17 cellular contexts compared by ENCODE assay signal in genomic region chr9:38443181-38443580, GRCh38. TPM values are rescaled to one million over a fixed set of nuclear protein-coding genes. Genes with fewer than 3 reads are reported as not detected.
A peak's percentile ranks its signal among the peaks of the same experiment; 100 is the strongest.
DNase-seq lines count a peak whose midpoint lies in the region; ATAC-seq, FAIRE-seq and TF ChIP-seq lines count a peak whose summit lies in the region.
"Had no signal": no experiment of that assay in that cellular context is flagged by ENCODE, and none has a peak within 500 bp of the region (broad histone marks: within the 10 kb centered on the region; RNA-seq: fewer than 3 reads in every experiment).

No MANE protein-coding gene starts in this region.

- no peak overlapping the region for H3K4me2 ChIP-seq in keratinocyte (ENCODE audit: control insufficient read depth, extremely low read depth, insufficient read depth, low read depth, low read length)
- H3K4me2 ChIP-seq: BLaER1 treated with 17β-estradiol and CSF1 and Interleukin-3, amounts not matched to agents 10 nM and 100 nM had no signal

- FAIRE-seq in keratinocyte (lab: Jason Lieb, UNC), result peak; percentile 51
- FAIRE-seq: GM19239 had no signal

- no peaks in the 10 kb centered on the region for H3K36me3 ChIP-seq in keratinocyte (ENCODE audit: control insufficient read depth in 2 of 2, extremely low read depth in 1 of 2, insufficient read depth in 2 of 2, low read length in 2 of 2)
- H3K36me3 ChIP-seq: BLaER1 treated with 17β-estradiol and CSF1 and Interleukin-3, amounts not matched to agents 10 nM and 100 nM; Peyer's patch had no signal

- dilution Hi-C loops in keratinocyte (cut with MboI; ENCODE audit: extremely low pct_ligation_motif_present, low sequenced_read_pairs), result no loop called here

- H3K9me3 Mint-ChIP-seq in progenitor cell of endocrine pancreas (ENCODE audit: low read depth), result no peaks in the 10 kb centered on the region
- H3K9me3 Mint-ChIP-seq: T-helper 1 cell treated with Interleukin-12 subunit alpha and Interleukin-12 subunit beta and Interleukin-4 antibody, amounts not matched to agents 30 μg/mL and 1 μg/mL, for 36 hours had no signal

- no peaks in the 10 kb centered on the region for H3K27me3 ChIP-seq in keratinocyte (ENCODE audit: control insufficient read depth, extremely low read depth, insufficient read depth, low read length)
- H3K27me3 ChIP-seq: BLaER1 treated with 17β-estradiol and CSF1 and Interleukin-3, amounts not matched to agents 10 nM and 100 nM; Peyer's patch had no signal

- peaks cover 6% of the 10 kb centered on the region for H3K27me3 Mint-ChIP-seq in progenitor cell of endocrine pancreas

- no peak overlapping the region for H2AFZ ChIP-seq in keratinocyte (ENCODE audit: control insufficient read depth, low read length)

- H3K9me3 ChIP-seq in keratinocyte (ENCODE audit: control insufficient read depth, low read depth, low read length), result no peaks in the 10 kb centered on the region
- H3K9me3 ChIP-seq: BLaER1 treated with 17β-estradiol and CSF1 and Interleukin-3, amounts not matched to agents 10 nM and 100 nM; Peyer's patch had no signal

- DNase-seq in EH (ENCODE audit: low read depth), result peak; percentile 56
- peak; percentile 32 for DNase-seq in T1000 (lab: John Stamatoyannopoulos, UW)
- no peak for DNase-seq in keratinocyte (ENCODE audit: low read depth, low spot score)
- DNase-seq in progenitor cell of endocrine pancreas (ENCODE audit: low spot score, unreplicated experiment), result no peak
- DNase-seq in COLO829 (ENCODE audit: low spot score), result no peak
- no peak for DNase-seq in SIG-M5 treated with dmso at 0.1 percent for 504 hours (lab: John Stamatoyannopoulos, UW; ENCODE audit: unreplicated experiment)
- DNase-seq in NCI-H1092 (lab: John Stamatoyannopoulos, UW), result no peak
- DNase-seq: activated CD4-positive, alpha-beta T cell treated with anti-CD3 and anti-CD28 coated beads for 36 hours; activated T-cell treated with anti-CD3 and anti-CD28 coated beads, Interleukin-2, amount 50 U/mL, for 1 hour; midbrain; NCI-H1105; Peyer's patch had no signal

- no peaks in the 10 kb centered on the region for H3K36me3 Mint-ChIP-seq in progenitor cell of endocrine pancreas (ENCODE audit: insufficient read depth)

- peaks cover 9% of the 10 kb centered on the region for H3K4me1 ChIP-seq in keratinocyte (ENCODE audit: control insufficient read depth, extremely low read depth, insufficient read depth, low read length)
- H3K4me1 ChIP-seq: Peyer's patch had no signal

- no peak overlapping the region for H3K9ac ChIP-seq in keratinocyte (ENCODE audit: control insufficient read depth, extremely low read depth, insufficient read depth, low read length)
- H3K9ac ChIP-seq: BLaER1 treated with 17β-estradiol and CSF1 and Interleukin-3, amounts not matched to agents 10 nM and 100 nM had no signal

- no peak for TF ChIP-seq CTCF in keratinocyte (optimal IDR thresholded peaks at IDR 0.05 in 1 of 3, IDR thresholded peaks at IDR 0.05 in 1 of 3, conservative IDR thresholded peaks at IDR 0.05 in 1 of 3; ENCODE audit: extremely low read depth in 1 of 3, insufficient read depth in 2 of 3, low read length in 3 of 3)
- TF ChIP-seq CTCF in progenitor cell of endocrine pancreas (IDR thresholded peaks at IDR 0.05; ENCODE audit: unreplicated experiment), result no peak

- H3K27ac Mint-ChIP-seq in progenitor cell of endocrine pancreas, result peak overlapping the region; percentile 23
- H3K27ac Mint-ChIP-seq: activated CD4-positive, alpha-beta T cell treated with anti-CD3 and anti-CD28 coated beads for 36 hours; T-helper 1 cell treated with Interleukin-12 subunit alpha and Interleukin-12 subunit beta and Interleukin-4 antibody, amounts not matched to agents 30 μg/mL and 1 μg/mL, for 36 hours had no signal

- H3K79me2 ChIP-seq in keratinocyte (ENCODE audit: control insufficient read depth, insufficient read depth, low read length), result no peaks in the 10 kb centered on the region

- H3K4me3 ChIP-seq in keratinocyte (ENCODE audit: control insufficient read depth in 2 of 3, extremely low read depth in 1 of 3, insufficient read depth in 2 of 3, low read depth in 1 of 3, low read length in 3 of 3), result no peak overlapping the region
- H3K4me3 ChIP-seq: BLaER1 treated with 17β-estradiol and CSF1 and Interleukin-3, amounts not matched to agents 10 nM and 100 nM; Peyer's patch had no signal

- ATAC-seq in GM21786 (IDR thresholded peaks at IDR 0.05; ENCODE audit: unreplicated experiment), result no peak
- ATAC-seq: activated CD4-positive, alpha-beta T cell treated with anti-CD3 and anti-CD28 coated beads for 36 hours; esophagus mucosa had no signal

- no peaks in the 10 kb centered on the region for H3K9me1 ChIP-seq in keratinocyte (ENCODE audit: control insufficient read depth, extremely low read depth, insufficient read depth, low read length)

- H3K27ac ChIP-seq in keratinocyte (ENCODE audit: control insufficient read depth, insufficient read depth, low read length), result no peak overlapping the region
- H3K27ac ChIP-seq: BLaER1 treated with 17β-estradiol and CSF1 and Interleukin-3, amounts not matched to agents 10 nM and 100 nM; Peyer's patch had no signal

- H3K4me1 Mint-ChIP-seq in progenitor cell of endocrine pancreas (ENCODE audit: low read depth), result peaks cover 11% of the 10 kb centered on the region

- H4K20me1 ChIP-seq in keratinocyte (ENCODE audit: control insufficient read depth, extremely low read depth, insufficient read depth, low read length), result no peaks in the 10 kb centered on the region
- H4K20me1 ChIP-seq: BLaER1 treated with 17β-estradiol and CSF1 and Interleukin-3, amounts not matched to agents 10 nM and 100 nM had no signal

- H3K4me3 Mint-ChIP-seq in progenitor cell of endocrine pancreas (ENCODE audit: low read depth), result no peak overlapping the region
- H3K4me3 Mint-ChIP-seq: activated CD4-positive, alpha-beta T cell treated with anti-CD3 and anti-CD28 coated beads for 36 hours; T-helper 1 cell treated with Interleukin-12 subunit alpha and Interleukin-12 subunit beta and Interleukin-4 antibody, amounts not matched to agents 30 μg/mL and 1 μg/mL, for 36 hours had no signal

RNA-seq across cellular contexts. Expression of gene IGFBPL1, which starts 18.9 kb away (rescaled TPM):
- not detected in 3 replicates for polyA plus RNA-seq in keratinocyte
- polyA plus RNA-seq in keratinocyte (2011; ENCODE audit: low read depth), result not detected
- not detected in 2 replicates for polyA plus RNA-seq in keratinocyte (2011; cell fraction: cytosol; rRNA removed)
- polyA plus RNA-seq in keratinocyte (2011; cell fraction: nucleus; rRNA removed), result 0.13 TPM in 1 of 2 replicates, not detected in the other
- polyA plus RNA-seq in keratinocyte (2012; ENCODE audit: low replicate concordance), result 0.14 TPM in 1 of 2 replicates, not detected in the other
- polyA minus RNA-seq in keratinocyte, result 0.58 TPM in 1 of 3 replicates, not detected in the others
- polyA minus RNA-seq in keratinocyte (2011; cell fraction: cytosol; rRNA and poly(A)+ RNA removed), result not detected
- polyA minus RNA-seq in keratinocyte (2011; cell fraction: nucleus; rRNA and poly(A)+ RNA removed), result not detected in 2 replicates
- 4.7 and 5.1 TPM in 2 replicates for total RNA-seq in progenitor cell of endocrine pancreas
- total RNA-seq: esophagus mucosa had no signal

RNA-seq across cellular contexts. Expression of gene ALDH1B1, which starts 50.7 kb away (rescaled TPM):
- polyA plus RNA-seq in keratinocyte, result 10.9 to 22.0 TPM (median 14.4 TPM) in 3 replicates
- polyA plus RNA-seq in keratinocyte (2011; ENCODE audit: low read depth), result 1.0 TPM
- polyA plus RNA-seq in keratinocyte (2011; cell fraction: cytosol; rRNA removed), result 14.5 and 15.4 TPM in 2 replicates
- polyA plus RNA-seq in keratinocyte (2011; cell fraction: nucleus; rRNA removed), result 10.8 and 11.1 TPM in 2 replicates
- 0.66 and 20.6 TPM in 2 replicates for polyA plus RNA-seq in keratinocyte (2012; ENCODE audit: low replicate concordance)
- 21.8 to 26.4 TPM (median 24.1 TPM) in 3 replicates for polyA minus RNA-seq in keratinocyte
- polyA minus RNA-seq in keratinocyte (2011; cell fraction: cytosol; rRNA and poly(A)+ RNA removed), result 25.9 TPM
- 9.5 and 12.3 TPM in 2 replicates for polyA minus RNA-seq in keratinocyte (2011; cell fraction: nucleus; rRNA and poly(A)+ RNA removed)
- total RNA-seq in progenitor cell of endocrine pancreas, result 31.9 and 32.1 TPM in 2 replicates

Comparison
In these comparisons a context has a peak if more than half of its experiments do, and no peak if none do; other contexts are left out.
1. DNase-seq: peak in EH (single experiment) and T1000 (single experiment); none in keratinocyte (single experiment), progenitor cell of endocrine pancreas (single experiment), COLO829 (single experiment), SIG-M5 treated with dmso at 0.1 percent for 504 hours (single experiment) and NCI-H1092 (single experiment).